Comparison of ENCODE assay signal across 34 cellular contexts in genomic region chr3:162278834-162279233, GRCh38.
"Had no signal": no experiment of that assay in that cellular context is flagged by ENCODE, and none has a peak within 500 bp of the region (broad histone marks: within the 10 kb centered on the region; RNA-seq: fewer than 3 reads in every experiment).

No MANE protein-coding gene starts in this region.

- H3K27me3 ChIP-seq: MG63 had no signal

- H3K27ac ChIP-seq: KMS-11 had no signal

- H3K4me3 ChIP-seq: MG63 had no signal

- DNase-seq: Karpas-422, Kasumi-1, MG63, MM.1S, MV-4-11, NCI-H1048, NCI-H1092, NCI-H1092 treated with DMSO at 0.1 percent for 48 hours, NCI-H1105, NCI-H1105 treated with DMSO at 0.1 percent for 48 hours, NCI-H1417, NCI-H1417 treated with DMSO at 0.1 percent for 48 hours, NCI-H1436, NCI-H1436 treated with DMSO at 0.1 percent for 48 hours, NCI-H146, NCI-H1694, NCI-H1694 treated with DMSO at 0.1 percent for 48 hours, NCI-H187, NCI-H187 treated with DMSO at 0.1 percent for 48 hours, NCI-H1930, NCI-H2029, NCI-H2029 treated with DMSO at 0.1 percent for 48 hours, NCI-H2081, NCI-H2081 treated with DMSO at 0.1 percent for 48 hours, NCI-H2107, NCI-H2171, NCI-H2171 treated with DMSO at 0.1 percent for 48 hours, NCI-H2227 treated with DMSO at 0.1 percent for 48 hours, NCI-H226, NCI-H345, NCI-H446, NCI-H446 treated with DMSO at 0.1 percent for 48 hours, NCI-H510A had no signal

- H3K36me3 ChIP-seq: MG63 had no signal

- H3K9ac ChIP-seq: KMS-11 had no signal

- H3K4me2 ChIP-seq: KMS-11 had no signal
